19 cellular contexts compared by ENCODE assay signal in genomic region chr9:132020272-132020671, GRCh38.
"Had no signal": no experiment of that assay in that cellular context is flagged by ENCODE, and none has a peak within 500 bp of the region (broad histone marks: within the 10 kb centered on the region; RNA-seq: fewer than 3 reads in every experiment).

No MANE protein-coding gene starts in this region.

- DNase-seq: activated CD4-positive, alpha-beta memory T cell treated with anti-CD3 and anti-CD28 coated beads, Interleukin-2, amount 10 ng/mL, durations not matched to agents 7 days and 5 days; activated CD4-positive, alpha-beta T cell treated with anti-CD3 and anti-CD28 coated beads, Interleukin-2, amount 10 ng/mL, durations not matched to agents 24 days and 14 days; activated CD8-positive, alpha-beta memory T cell treated with anti-CD3 and anti-CD28 coated beads, Interleukin-2, amount 10 ng/mL, durations not matched to agents 7 days and 5 days; activated gamma-delta T cell; activated naive CD4-positive, alpha-beta T cell treated with anti-CD3 and anti-CD28 coated beads, Interleukin-2, amount 50 U/mL, for 16 hours; activated naive CD8-positive, alpha-beta T cell treated with anti-CD3 and anti-CD28 coated beads, Interleukin-2, amount 50 U/mL, for 24 hours; activated T-cell treated with anti-CD3 and anti-CD28 coated beads for 4 hours; effector CD4-positive, alpha-beta T cell; esophagus squamous epithelium; heart left ventricle; islet precursor cell; lower lobe of right lung; mesendoderm; naive B cell; occipital lobe; spleen; stimulated activated CD4-positive, alpha-beta T cell treated with anti-CD3 and anti-CD28 coated beads, Interleukin-4, amount 100 ng/mL, for 24 hours; stimulated activated naive CD4-positive, alpha-beta T cell treated with Interleukin-2 at 50 U/mL for 16 hours; upper lobe of left lung had no signal

- H3K4me1 ChIP-seq: lower lobe of right lung had no signal

- H3K27me3 ChIP-seq: esophagus squamous epithelium, heart left ventricle, spleen, upper lobe of left lung had no signal

- H3K27ac ChIP-seq: esophagus squamous epithelium, heart left ventricle, lower lobe of right lung, spleen, upper lobe of left lung had no signal

- H3K9me3 ChIP-seq: esophagus squamous epithelium, heart left ventricle, lower lobe of right lung, spleen, upper lobe of left lung had no signal

- H3K36me3 ChIP-seq: esophagus squamous epithelium, heart left ventricle, lower lobe of right lung, spleen, upper lobe of left lung had no signal

- H3K4me3 ChIP-seq: esophagus squamous epithelium, heart left ventricle, lower lobe of right lung, spleen, upper lobe of left lung had no signal
